Comparison of ENCODE assay signal across 26 cellular contexts in genomic region chr14:66378712-66379111, GRCh38.
"Had no signal": no experiment of that assay in that cellular context is flagged by ENCODE, and none has a peak within 500 bp of the region (broad histone marks: within the 10 kb centered on the region; RNA-seq: fewer than 3 reads in every experiment).

No MANE protein-coding gene starts in this region.

- FAIRE-seq: TTC549 had no signal

- H3K27me3 ChIP-seq: breast epithelium, Peyer's patch had no signal

- H3K4me1 Mint-ChIP-seq: activated CD4-positive, alpha-beta memory T cell treated with anti-CD3 and anti-CD28 coated beads, Interleukin-2, amount 10 ng/mL, durations not matched to agents 7 days and 5 days; activated T-helper 17 cell treated with anti-CD3 and anti-CD28 coated beads, Interleukin-2, amount 50 U/mL, for 72 hours had no signal

- H3K9me3 ChIP-seq: breast epithelium, Peyer's patch had no signal

- H3K27me3 Mint-ChIP-seq: activated T-helper 17 cell treated with anti-CD3 and anti-CD28 coated beads, Interleukin-2, amount 50 U/mL, for 72 hours had no signal

- H3K4me3 ChIP-seq: breast epithelium, Peyer's patch had no signal

- H3K4me3 Mint-ChIP-seq: activated CD4-positive, alpha-beta memory T cell treated with anti-CD3 and anti-CD28 coated beads, Interleukin-2, amount 10 ng/mL, durations not matched to agents 7 days and 5 days; activated naive CD4-positive, alpha-beta T cell treated with anti-CD3 and anti-CD28 coated beads for 36 hours; activated naive CD8-positive, alpha-beta T cell; activated T-helper 17 cell treated with anti-CD3 and anti-CD28 coated beads, Interleukin-2, amount 50 U/mL, for 72 hours; T-helper 17 cell had no signal

- ATAC-seq: activated T-helper 17 cell treated with anti-CD3 and anti-CD28 coated beads, Interleukin-2, amount 50 U/mL, for 72 hours; T-helper 17 cell had no signal

- DNase-seq: activated CD4-positive, alpha-beta memory T cell treated with anti-CD3 and anti-CD28 coated beads, Interleukin-2, amount 10 ng/mL, durations not matched to agents 7 days and 5 days; activated CD4-positive, alpha-beta T cell treated with anti-CD3 and anti-CD28 coated beads, Interleukin-2, amount 50 U/mL, for 1 hour; activated CD4-positive, CD25-positive, alpha-beta regulatory T cell; activated gamma-delta T cell; activated naive CD4-positive, alpha-beta T cell treated with anti-CD3 and anti-CD28 coated beads for 36 hours; activated T-cell treated with anti-CD3 and anti-CD28 coated beads for 4 hours; activated T-cell treated with anti-CD3 and anti-CD28 coated beads, Interleukin-2, amount 50 U/mL, for 48 hours; central memory CD4-positive, alpha-beta T cell; Karpas-422; MM.1S; NCI-H1105 treated with DMSO at 0.1 percent for 48 hours; NCI-H1436 treated with DMSO at 0.1 percent for 48 hours; NCI-H187; NCI-H2081; NCI-H510A treated with DMSO at 0.1 percent for 48 hours; NCI-H69; NK-92 treated with Interleukin-12 subunit alpha and Interleukin-12 subunit beta, amount 100 ng/mL, for 24 hours; OCI-M1; Peyer's patch; SHP77 treated with DMSO at 0.1 percent for 48 hours; T-helper 17 cell; T-helper 9 cell had no signal

- H3K36me3 Mint-ChIP-seq: activated naive CD8-positive, alpha-beta T cell had no signal

- H3K27ac Mint-ChIP-seq: activated CD4-positive, alpha-beta memory T cell treated with anti-CD3 and anti-CD28 coated beads, Interleukin-2, amount 10 ng/mL, durations not matched to agents 7 days and 5 days; activated naive CD4-positive, alpha-beta T cell treated with anti-CD3 and anti-CD28 coated beads for 36 hours; activated naive CD8-positive, alpha-beta T cell; activated T-helper 17 cell treated with anti-CD3 and anti-CD28 coated beads, Interleukin-2, amount 50 U/mL, for 72 hours; T-helper 17 cell had no signal

- H3K36me3 ChIP-seq: breast epithelium, Peyer's patch had no signal

- H3K27ac ChIP-seq: breast epithelium, Peyer's patch had no signal

- H3K4me1 ChIP-seq: breast epithelium, Peyer's patch had no signal

- H3K9me3 Mint-ChIP-seq: activated CD4-positive, alpha-beta memory T cell treated with anti-CD3 and anti-CD28 coated beads, Interleukin-2, amount 10 ng/mL, durations not matched to agents 7 days and 5 days; activated naive CD4-positive, alpha-beta T cell treated with anti-CD3 and anti-CD28 coated beads for 36 hours; activated T-helper 17 cell treated with anti-CD3 and anti-CD28 coated beads, Interleukin-2, amount 50 U/mL, for 72 hours had no signal
